ENCODE assay signal across 9 cellular contexts in the genomic region with DNA sequence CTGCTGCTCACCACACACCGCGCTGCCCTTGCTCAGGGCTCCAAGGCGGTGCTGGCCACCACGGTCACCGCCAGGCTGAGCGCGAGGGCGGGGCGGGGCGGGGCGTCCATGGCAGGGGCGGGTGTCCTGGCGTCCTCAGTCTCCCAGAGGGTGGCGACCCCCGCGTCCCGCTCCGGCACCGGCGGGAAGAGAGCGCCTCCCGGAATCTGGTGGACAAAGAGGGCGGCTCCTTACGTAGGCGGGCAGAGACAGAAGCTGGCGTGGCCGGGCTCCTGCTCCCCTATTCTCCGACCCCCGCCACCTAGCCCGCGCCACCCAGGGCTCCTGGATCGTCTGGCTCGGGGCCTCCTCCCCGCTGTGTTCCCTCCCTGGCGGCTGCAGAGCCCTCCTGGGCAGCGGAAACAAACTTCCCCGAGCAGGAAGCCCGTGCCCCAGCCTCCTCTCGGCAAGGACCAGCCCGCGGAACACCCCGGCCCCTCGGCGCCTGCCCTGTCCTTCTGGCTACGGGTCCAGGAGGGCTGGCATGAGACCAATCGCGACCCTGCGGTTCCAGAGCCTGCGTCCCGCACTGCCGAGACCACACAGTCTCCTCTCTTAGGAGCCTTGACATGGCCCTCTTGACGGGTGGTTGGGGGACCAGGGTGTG.
DNase-seq lines count a peak whose midpoint lies in the region; ATAC-seq and TF ChIP-seq lines count a peak whose summit lies in the region.
"Had no signal": no experiment of that assay in that cellular context is flagged by ENCODE, and none has a peak within 500 bp of the region (broad histone marks: within the 10 kb centered on the region; RNA-seq: fewer than 3 reads in every experiment).

No MANE protein-coding gene starts in this region.

- no peaks in the 10 kb centered on the region for H3K4me1 Mint-ChIP-seq in T-helper 1 cell treated with Interleukin-12 subunit alpha and Interleukin-12 subunit beta and Interleukin-4 antibody, amounts not matched to agents 30 μg/mL and 1 μg/mL, for 36 hours (ENCODE audit: low read depth)
- H3K4me1 Mint-ChIP-seq in osteocyte (ENCODE audit: unreplicated experiment): peaks cover 7% of the 10 kb centered on the region

- DNase-seq in T-helper 1 cell (no peak), fibroblast of villous mesenchyme (ENCODE audit: low read depth) (no peak), osteocyte (ENCODE audit: extremely low spot score, unreplicated experiment) (peak; percentile 85), NCI-H226 (no peak)
- DNase-seq: DND-41 had no signal

- peak overlapping the region; percentile 48 for H3K4me3 Mint-ChIP-seq in T-helper 1 cell treated with Interleukin-12 subunit alpha and Interleukin-12 subunit beta and Interleukin-4 antibody, amounts not matched to agents 30 μg/mL and 1 μg/mL, for 36 hours
- peak overlapping the region; percentile 76 for H3K4me3 Mint-ChIP-seq in osteocyte (ENCODE audit: unreplicated experiment)

- no peaks in the 10 kb centered on the region for H3K36me3 Mint-ChIP-seq in T-helper 1 cell treated with Interleukin-12 subunit alpha and Interleukin-12 subunit beta and Interleukin-4 antibody, amounts not matched to agents 30 μg/mL and 1 μg/mL, for 36 hours (ENCODE audit: low read depth)
- H3K36me3 Mint-ChIP-seq in osteocyte (ENCODE audit: unreplicated experiment): no peaks in the 10 kb centered on the region

- peak overlapping the region; percentile 46 for H3K4me3 ChIP-seq in fibroblast of villous mesenchyme (ENCODE audit: low read depth, low read length)

- ATAC-seq in SK-N-SH treated with all-trans-retinoic acid at 6 μM for 48 hours: peak; percentile 91
- ATAC-seq in HG03442 (IDR thresholded peaks at IDR 0.05; ENCODE audit: unreplicated experiment): no peak
- no peak for ATAC-seq in HG03571 (IDR thresholded peaks at IDR 0.05; ENCODE audit: unreplicated experiment)

- peaks cover 24% of the 10 kb centered on the region for H3K27me3 Mint-ChIP-seq in T-helper 1 cell treated with Interleukin-12 subunit alpha and Interleukin-12 subunit beta and Interleukin-4 antibody, amounts not matched to agents 30 μg/mL and 1 μg/mL, for 36 hours (ENCODE audit: low read depth)
- peaks cover 3% of the 10 kb centered on the region for H3K27me3 Mint-ChIP-seq in osteocyte (ENCODE audit: unreplicated experiment)

- H3K27ac Mint-ChIP-seq in T-helper 1 cell treated with Interleukin-12 subunit alpha and Interleukin-12 subunit beta and Interleukin-4 antibody, amounts not matched to agents 30 μg/mL and 1 μg/mL, for 36 hours: no peak overlapping the region
- H3K27ac Mint-ChIP-seq in osteocyte (ENCODE audit: unreplicated experiment): no peak overlapping the region

- H3K9me3 Mint-ChIP-seq in T-helper 1 cell treated with Interleukin-12 subunit alpha and Interleukin-12 subunit beta and Interleukin-4 antibody, amounts not matched to agents 30 μg/mL and 1 μg/mL, for 36 hours: no peaks in the 10 kb centered on the region
- no peaks in the 10 kb centered on the region for H3K9me3 Mint-ChIP-seq in osteocyte (ENCODE audit: unreplicated experiment)

- TF ChIP-seq CTCF in fibroblast of villous mesenchyme (IDR thresholded peaks at IDR 0.05; ENCODE audit: insufficient read depth, low read depth, low read length) (no peak), osteocyte (IDR thresholded peaks at IDR 0.05) (peak; percentile 26)

TF ChIP-seq in SK-N-SH treated with all-trans-retinoic acid at 6 μM for 48 hours, 23 proteins besides CTCF, POLR2A, EP300 and RAD21:
- no peak for TF ChIP-seq RARB (CRISPR knock-in tag; IDR thresholded peaks at IDR 0.05)
- TF ChIP-seq ESRRG (CRISPR knock-in tag; IDR thresholded peaks at IDR 0.05): no peak
- TF ChIP-seq TCF4 (CRISPR knock-in tag; IDR thresholded peaks at IDR 0.05; ENCODE audit: borderline replicate concordance): no peak
- no peak for TF ChIP-seq BACH2 (CRISPR knock-in tag; IDR thresholded peaks at IDR 0.05; ENCODE audit: borderline replicate concordance)
- TF ChIP-seq SNAI2 (CRISPR knock-in tag; IDR thresholded peaks at IDR 0.05): no peak
- no peak for TF ChIP-seq ZNF70 (CRISPR knock-in tag; IDR thresholded peaks at IDR 0.05)
- no peak for TF ChIP-seq ZFP30 (CRISPR knock-in tag; IDR thresholded peaks at IDR 0.05)
- no peak for TF ChIP-seq PPARA (CRISPR knock-in tag; IDR thresholded peaks at IDR 0.05; ENCODE audit: borderline replicate concordance)
- TF ChIP-seq, protein P1, sequence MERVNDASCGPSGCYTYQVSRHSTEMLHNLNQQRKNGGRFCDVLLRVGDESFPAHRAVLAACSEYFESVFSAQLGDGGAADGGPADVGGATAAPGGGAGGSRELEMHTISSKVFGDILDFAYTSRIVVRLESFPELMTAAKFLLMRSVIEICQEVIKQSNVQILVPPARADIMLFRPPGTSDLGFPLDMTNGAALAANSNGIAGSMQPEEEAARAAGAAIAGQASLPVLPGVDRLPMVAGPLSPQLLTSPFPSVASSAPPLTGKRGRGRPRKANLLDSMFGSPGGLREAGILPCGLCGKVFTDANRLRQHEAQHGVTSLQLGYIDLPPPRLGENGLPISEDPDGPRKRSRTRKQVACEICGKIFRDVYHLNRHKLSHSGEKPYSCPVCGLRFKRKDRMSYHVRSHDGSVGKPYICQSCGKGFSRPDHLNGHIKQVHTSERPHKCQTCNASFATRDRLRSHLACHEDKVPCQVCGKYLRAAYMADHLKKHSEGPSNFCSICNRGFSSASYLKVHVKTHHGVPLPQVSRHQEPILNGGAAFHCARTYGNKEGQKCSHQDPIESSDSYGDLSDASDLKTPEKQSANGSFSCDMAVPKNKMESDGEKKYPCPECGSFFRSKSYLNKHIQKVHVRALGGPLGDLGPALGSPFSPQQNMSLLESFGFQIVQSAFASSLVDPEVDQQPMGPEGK (CRISPR knock-in tag; IDR thresholded peaks at IDR 0.05; ENCODE audit: borderline replicate concordance): no peak
- TF ChIP-seq ZNF565 (CRISPR knock-in tag; conservative IDR thresholded peaks at IDR 0.05; ENCODE audit: low read depth): no peak
- TF ChIP-seq GLIS3 (CRISPR knock-in tag; IDR thresholded peaks at IDR 0.05): no peak
- TF ChIP-seq, protein P2, sequence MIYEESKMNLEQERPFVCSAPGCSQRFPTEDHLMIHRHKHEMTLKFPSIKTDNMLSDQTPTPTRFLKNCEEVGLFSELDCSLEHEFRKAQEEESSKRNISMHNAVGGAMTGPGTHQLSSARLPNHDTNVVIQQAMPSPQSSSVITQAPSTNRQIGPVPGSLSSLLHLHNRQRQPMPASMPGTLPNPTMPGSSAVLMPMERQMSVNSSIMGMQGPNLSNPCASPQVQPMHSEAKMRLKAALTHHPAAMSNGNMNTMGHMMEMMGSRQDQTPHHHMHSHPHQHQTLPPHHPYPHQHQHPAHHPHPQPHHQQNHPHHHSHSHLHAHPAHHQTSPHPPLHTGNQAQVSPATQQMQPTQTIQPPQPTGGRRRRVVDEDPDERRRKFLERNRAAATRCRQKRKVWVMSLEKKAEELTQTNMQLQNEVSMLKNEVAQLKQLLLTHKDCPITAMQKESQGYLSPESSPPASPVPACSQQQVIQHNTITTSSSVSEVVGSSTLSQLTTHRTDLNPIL (CRISPR knock-in tag; IDR thresholded peaks at IDR 0.05; ENCODE audit: low read depth): no peak
- no peak for TF ChIP-seq CSDC2 (CRISPR knock-in tag; IDR thresholded peaks at IDR 0.05)
- TF ChIP-seq, protein P3, sequence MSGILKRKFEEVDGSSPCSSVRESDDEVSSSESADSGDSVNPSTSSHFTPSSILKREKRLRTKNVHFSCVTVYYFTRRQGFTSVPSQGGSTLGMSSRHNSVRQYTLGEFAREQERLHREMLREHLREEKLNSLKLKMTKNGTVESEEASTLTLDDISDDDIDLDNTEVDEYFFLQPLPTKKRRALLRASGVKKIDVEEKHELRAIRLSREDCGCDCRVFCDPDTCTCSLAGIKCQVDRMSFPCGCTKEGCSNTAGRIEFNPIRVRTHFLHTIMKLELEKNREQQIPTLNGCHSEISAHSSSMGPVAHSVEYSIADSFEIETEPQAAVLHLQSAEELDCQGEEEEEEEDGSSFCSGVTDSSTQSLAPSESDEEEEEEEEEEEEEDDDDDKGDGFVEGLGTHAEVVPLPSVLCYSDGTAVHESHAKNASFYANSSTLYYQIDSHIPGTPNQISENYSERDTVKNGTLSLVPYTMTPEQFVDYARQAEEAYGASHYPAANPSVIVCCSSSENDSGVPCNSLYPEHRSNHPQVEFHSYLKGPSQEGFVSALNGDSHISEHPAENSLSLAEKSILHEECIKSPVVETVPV (CRISPR knock-in tag; IDR thresholded peaks at IDR 0.05): no peak
- TF ChIP-seq ISL1 (CRISPR knock-in tag; IDR thresholded peaks at IDR 0.05): no peak
- TF ChIP-seq TOX (CRISPR knock-in tag; IDR thresholded peaks at IDR 0.05; ENCODE audit: borderline replicate concordance): no peak
- TF ChIP-seq, protein P4, sequence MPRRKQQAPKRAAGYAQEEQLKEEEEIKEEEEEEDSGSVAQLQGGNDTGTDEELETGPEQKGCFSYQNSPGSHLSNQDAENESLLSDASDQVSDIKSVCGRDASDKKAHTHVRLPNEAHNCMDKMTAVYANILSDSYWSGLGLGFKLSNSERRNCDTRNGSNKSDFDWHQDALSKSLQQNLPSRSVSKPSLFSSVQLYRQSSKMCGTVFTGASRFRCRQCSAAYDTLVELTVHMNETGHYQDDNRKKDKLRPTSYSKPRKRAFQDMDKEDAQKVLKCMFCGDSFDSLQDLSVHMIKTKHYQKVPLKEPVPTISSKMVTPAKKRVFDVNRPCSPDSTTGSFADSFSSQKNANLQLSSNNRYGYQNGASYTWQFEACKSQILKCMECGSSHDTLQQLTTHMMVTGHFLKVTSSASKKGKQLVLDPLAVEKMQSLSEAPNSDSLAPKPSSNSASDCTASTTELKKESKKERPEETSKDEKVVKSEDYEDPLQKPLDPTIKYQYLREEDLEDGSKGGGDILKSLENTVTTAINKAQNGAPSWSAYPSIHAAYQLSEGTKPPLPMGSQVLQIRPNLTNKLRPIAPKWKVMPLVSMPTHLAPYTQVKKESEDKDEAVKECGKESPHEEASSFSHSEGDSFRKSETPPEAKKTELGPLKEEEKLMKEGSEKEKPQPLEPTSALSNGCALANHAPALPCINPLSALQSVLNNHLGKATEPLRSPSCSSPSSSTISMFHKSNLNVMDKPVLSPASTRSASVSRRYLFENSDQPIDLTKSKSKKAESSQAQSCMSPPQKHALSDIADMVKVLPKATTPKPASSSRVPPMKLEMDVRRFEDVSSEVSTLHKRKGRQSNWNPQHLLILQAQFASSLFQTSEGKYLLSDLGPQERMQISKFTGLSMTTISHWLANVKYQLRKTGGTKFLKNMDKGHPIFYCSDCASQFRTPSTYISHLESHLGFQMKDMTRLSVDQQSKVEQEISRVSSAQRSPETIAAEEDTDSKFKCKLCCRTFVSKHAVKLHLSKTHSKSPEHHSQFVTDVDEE (CRISPR knock-in tag; IDR thresholded peaks at IDR 0.05): no peak
TF ChIP-seq in SK-N-SH treated with all-trans-retinoic acid at 6 μM for 48 hours: peak in this region for 0.
